8 cellular contexts compared by ENCODE assay signal in genomic region chr3:13332158-13332557, GRCh38.
DNase-seq lines count a peak whose midpoint lies in the region; ATAC-seq and TF ChIP-seq lines count a peak whose summit lies in the region.

No MANE protein-coding gene starts in this region.

- H3K27ac ChIP-seq in transverse colon: peak overlapping the region in 2 of 4 donors; percentile 17 to 67

- TF ChIP-seq POLR2A in transverse colon (IDR thresholded peaks at IDR 0.05): no peak

- H3K27me3 Mint-ChIP-seq in activated naive CD4-positive, alpha-beta T cell treated with anti-CD3 and anti-CD28 coated beads, Interleukin-2, amount 50 U/mL, for 24 hours: no peaks in the 10 kb centered on the region

- in situ Hi-C loops in transverse colon (cut with MboI; ENCODE audit: low pct_ligation_motif_present in 1 of 4, low pct_unique_long_range_greater_than_20kb in 1 of 4, low sequenced_read_pairs in 3 of 4): no loop called here

- no peak overlapping the region for H3K4me3 Mint-ChIP-seq in activated naive CD4-positive, alpha-beta T cell treated with anti-CD3 and anti-CD28 coated beads, Interleukin-2, amount 50 U/mL, for 24 hours

- TF ChIP-seq CTCF in transverse colon (IDR thresholded peaks at IDR 0.05) (no peak), foreskin fibroblast (IDR thresholded peaks at IDR 0.05; ENCODE audit: low read depth, low read length) (no peak)

- intact Hi-C loops in transverse colon (cut with DNase I; ENCODE audit: low total_unique reads): no loop called here

- H3K4me3 ChIP-seq in transverse colon (no peak overlapping the region), foreskin fibroblast (ENCODE audit: low read depth in 1 of 2, low read length in 2 of 2) (no peak overlapping the region)

- H3K27ac Mint-ChIP-seq in activated naive CD4-positive, alpha-beta T cell treated with anti-CD3 and anti-CD28 coated beads, Interleukin-2, amount 50 U/mL, for 24 hours: peak overlapping the region; percentile 86

- H3K9me3 Mint-ChIP-seq in activated naive CD4-positive, alpha-beta T cell treated with anti-CD3 and anti-CD28 coated beads, Interleukin-2, amount 50 U/mL, for 24 hours: no peaks in the 10 kb centered on the region

- peak; percentile 92 for ATAC-seq in HG02981 (IDR thresholded peaks at IDR 0.05; ENCODE audit: unreplicated experiment)

- no peaks in the 10 kb centered on the region for H3K4me1 Mint-ChIP-seq in activated naive CD4-positive, alpha-beta T cell treated with anti-CD3 and anti-CD28 coated beads, Interleukin-2, amount 50 U/mL, for 24 hours

- no peaks in the 10 kb centered on the region for H3K4me1 ChIP-seq in transverse colon

- 77 to 92% methylated on average over 2 to 8 of the region's 8 CpGs for WGBS in transverse colon (ENCODE audit: low coverage in 1 of 2), 2 donors

- peaks cover 3% of the 10 kb centered on the region for H3K36me3 Mint-ChIP-seq in activated naive CD4-positive, alpha-beta T cell treated with anti-CD3 and anti-CD28 coated beads, Interleukin-2, amount 50 U/mL, for 24 hours

- H3K36me3 ChIP-seq in transverse colon: no peaks in the 10 kb centered on the region

- no peaks in the 10 kb centered on the region for H3K27me3 ChIP-seq in transverse colon

- no peak for TF ChIP-seq EP300 in transverse colon (IDR thresholded peaks at IDR 0.05; ENCODE audit: low read depth)

- DNase-seq in activated naive CD4-positive, alpha-beta T cell (lab: John Stamatoyannopoulos, UW): no peak
- DNase-seq in NCI-H774 (lab: John Stamatoyannopoulos, UW) (peak; percentile 90), transverse colon (peak; percentile 63), foreskin fibroblast (no peak), cerebellum (ENCODE audit: low spot score) (no peak)
- DNase-seq in stimulated activated CD4-positive, alpha-beta T cell treated with anti-CD3 and anti-CD28 coated beads, Interleukin-2, amount 100 ng/mL, for 48 hours: no peak

- no peaks in the 10 kb centered on the region for H3K9me3 ChIP-seq in transverse colon

Comparison
In these comparisons a context has a peak if more than half of its experiments do, and no peak if none do; other contexts are left out.
1. DNase-seq: peak in NCI-H774 (single experiment) and transverse colon (single experiment); none in activated naive CD4-positive, alpha-beta T cell (0 of 4), foreskin fibroblast (0 of 2), cerebellum (single experiment) and stimulated activated CD4-positive, alpha-beta T cell treated with anti-CD3 and anti-CD28 coated beads, Interleukin-2, amount 100 ng/mL, for 48 hours (0 of 2).